Comparison of ENCODE assay signal across 23 cellular contexts in the genomic region with DNA sequence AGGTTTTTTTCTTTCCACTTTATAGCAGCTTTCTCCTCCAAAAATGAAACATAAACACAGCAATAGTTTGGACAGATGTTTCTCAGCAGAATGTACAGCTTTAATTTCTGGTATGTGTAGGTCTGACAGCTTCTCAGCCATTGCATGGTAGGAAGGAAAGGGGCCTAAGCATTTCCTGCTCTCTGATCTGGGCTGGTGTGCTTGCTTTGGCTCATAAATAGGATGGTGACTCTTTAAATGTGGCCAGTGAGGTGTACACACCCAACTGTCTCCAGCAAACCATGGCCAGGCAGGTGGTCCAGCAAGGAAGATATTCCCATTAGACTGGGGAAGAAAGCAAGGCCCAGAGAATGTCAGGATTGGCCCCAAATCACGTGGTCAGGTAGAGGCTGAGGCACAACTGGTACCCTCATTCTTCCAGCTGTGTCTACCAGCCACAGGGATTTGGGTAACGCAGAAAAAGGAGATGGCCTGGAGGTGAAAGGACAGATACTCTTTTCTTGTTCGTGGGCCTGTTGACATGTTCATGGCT. TPM values are rescaled to one million over a fixed set of nuclear protein-coding genes. Genes with fewer than 3 reads are reported as not detected.
DNase-seq lines count a peak whose midpoint lies in the region; ATAC-seq and TF ChIP-seq lines count a peak whose summit lies in the region.
"Had no signal": no experiment of that assay in that cellular context is flagged by ENCODE, and none has a peak within 500 bp of the region (broad histone marks: within the 10 kb centered on the region; RNA-seq: fewer than 3 reads in every experiment).

No MANE protein-coding gene starts in this region.

- H3K4me1 Mint-ChIP-seq in activated T-cell treated with anti-CD3 and anti-CD28 coated beads, Interleukin-2, amount 50 U/mL, for 4 hours (ENCODE audit: low read depth) = peaks cover 8% of the 10 kb centered on the region
- peaks cover 11% of the 10 kb centered on the region for H3K4me1 Mint-ChIP-seq in T-helper 1 cell treated with Interleukin-12 subunit alpha and Interleukin-12 subunit beta and Interleukin-4 antibody, amounts not matched to agents 30 μg/mL and 1 μg/mL, for 36 hours (ENCODE audit: low read depth)
- H3K4me1 Mint-ChIP-seq in type B pancreatic cell (ENCODE audit: unreplicated experiment) = peaks cover 4% of the 10 kb centered on the region
- H3K4me1 Mint-ChIP-seq: stimulated activated memory B cell treated with anti-CD40 and anti-IgM and Interleukin-4, amounts not matched to agents 10 μg/mL and 1 μg/mL and 100 μg/mL, for 72 hours had no signal

- no peaks in the 10 kb centered on the region for H3K9me3 Mint-ChIP-seq in activated T-cell treated with anti-CD3 and anti-CD28 coated beads, Interleukin-2, amount 50 U/mL, for 4 hours
- H3K9me3 Mint-ChIP-seq in T-helper 1 cell treated with Interleukin-12 subunit alpha and Interleukin-12 subunit beta and Interleukin-4 antibody, amounts not matched to agents 30 μg/mL and 1 μg/mL, for 36 hours = peaks cover 5% of the 10 kb centered on the region
- peaks cover 4% of the 10 kb centered on the region for H3K9me3 Mint-ChIP-seq in type B pancreatic cell
- H3K9me3 Mint-ChIP-seq: stimulated activated memory B cell treated with anti-CD40 and anti-IgM and Interleukin-4, amounts not matched to agents 10 μg/mL and 1 μg/mL and 100 μg/mL, for 72 hours had no signal

- H3K36me3 Mint-ChIP-seq in activated T-cell treated with anti-CD3 and anti-CD28 coated beads, Interleukin-2, amount 50 U/mL, for 4 hours (ENCODE audit: insufficient read depth) = no peaks in the 10 kb centered on the region
- H3K36me3 Mint-ChIP-seq in T-helper 1 cell treated with Interleukin-12 subunit alpha and Interleukin-12 subunit beta and Interleukin-4 antibody, amounts not matched to agents 30 μg/mL and 1 μg/mL, for 36 hours (ENCODE audit: low read depth) = no peaks in the 10 kb centered on the region
- no peaks in the 10 kb centered on the region for H3K36me3 Mint-ChIP-seq in type B pancreatic cell
- H3K36me3 Mint-ChIP-seq: stimulated activated memory B cell treated with anti-CD40 and anti-IgM and Interleukin-4, amounts not matched to agents 10 μg/mL and 1 μg/mL and 100 μg/mL, for 72 hours had no signal

- H3K27ac Mint-ChIP-seq in T-helper 1 cell treated with Interleukin-12 subunit alpha and Interleukin-12 subunit beta and Interleukin-4 antibody, amounts not matched to agents 30 μg/mL and 1 μg/mL, for 36 hours = peak overlapping the region; percentile 71
- no peak overlapping the region for H3K27ac Mint-ChIP-seq in type B pancreatic cell
- H3K27ac Mint-ChIP-seq: stimulated activated memory B cell treated with anti-CD40 and anti-IgM and Interleukin-4, amounts not matched to agents 10 μg/mL and 1 μg/mL and 100 μg/mL, for 72 hours had no signal

- H3K4me1 ChIP-seq in mucosa of descending colon (ENCODE audit: low read depth) = no peaks in the 10 kb centered on the region
- no peaks in the 10 kb centered on the region for H3K4me1 ChIP-seq in Peyer's patch
- H3K4me1 ChIP-seq: parathyroid adenoma, upper lobe of left lung had no signal

- H3K27me3 ChIP-seq in Peyer's patch = no peaks in the 10 kb centered on the region
- H3K27me3 ChIP-seq: upper lobe of left lung had no signal

- H3K27me3 Mint-ChIP-seq in activated T-cell treated with anti-CD3 and anti-CD28 coated beads, Interleukin-2, amount 50 U/mL, for 4 hours (ENCODE audit: low read depth) = no peaks in the 10 kb centered on the region
- peaks cover 3% of the 10 kb centered on the region for H3K27me3 Mint-ChIP-seq in T-helper 1 cell treated with Interleukin-12 subunit alpha and Interleukin-12 subunit beta and Interleukin-4 antibody, amounts not matched to agents 30 μg/mL and 1 μg/mL, for 36 hours (ENCODE audit: low read depth)
- H3K27me3 Mint-ChIP-seq in type B pancreatic cell = peaks cover 3% of the 10 kb centered on the region

- intact Hi-C loops in mucosa of descending colon (cut with DNase I, micrococcal nuclease) = no loop called here

- no peak for ATAC-seq in activated T-cell treated with anti-CD3 and anti-CD28 coated beads, Interleukin-2, amount 50 U/mL, for 4 hours
- no peak for ATAC-seq in mucosa of descending colon
- ATAC-seq: left cardiac atrium; Panc1; stimulated activated memory B cell treated with anti-CD40 and anti-IgM and Interleukin-4, amounts not matched to agents 10 μg/mL and 1 μg/mL and 100 μg/mL, for 72 hours had no signal

- H3K27ac ChIP-seq in Peyer's patch = no peak overlapping the region
- H3K27ac ChIP-seq: parathyroid adenoma, upper lobe of left lung, WERI-Rb-1 had no signal

- H3K4me3 ChIP-seq in mucosa of descending colon (no peak overlapping the region), Peyer's patch (no peak overlapping the region)
- H3K4me3 ChIP-seq: upper lobe of left lung had no signal

- TF ChIP-seq CTCF in type B pancreatic cell (conservative IDR thresholded peaks at IDR 0.05) (no peak), mucosa of descending colon (IDR thresholded peaks at IDR 0.05) (no peak), Peyer's patch (IDR thresholded peaks at IDR 0.05) (no peak)

- H3K4me3 Mint-ChIP-seq in activated T-cell treated with anti-CD3 and anti-CD28 coated beads, Interleukin-2, amount 50 U/mL, for 4 hours = no peak overlapping the region
- H3K4me3 Mint-ChIP-seq in T-helper 1 cell treated with Interleukin-12 subunit alpha and Interleukin-12 subunit beta and Interleukin-4 antibody, amounts not matched to agents 30 μg/mL and 1 μg/mL, for 36 hours = peak overlapping the region; percentile 1
- no peak overlapping the region for H3K4me3 Mint-ChIP-seq in type B pancreatic cell
- H3K4me3 Mint-ChIP-seq: stimulated activated memory B cell treated with anti-CD40 and anti-IgM and Interleukin-4, amounts not matched to agents 10 μg/mL and 1 μg/mL and 100 μg/mL, for 72 hours had no signal

- no peaks in the 10 kb centered on the region for H3K36me3 ChIP-seq in mucosa of descending colon (ENCODE audit: low read depth)
- H3K36me3 ChIP-seq in Peyer's patch = no peaks in the 10 kb centered on the region
- H3K36me3 ChIP-seq: upper lobe of left lung, WERI-Rb-1 had no signal

- no peaks in the 10 kb centered on the region for H3K9me3 ChIP-seq in mucosa of descending colon
- no peaks in the 10 kb centered on the region for H3K9me3 ChIP-seq in Peyer's patch
- H3K9me3 ChIP-seq: upper lobe of left lung had no signal

- peak; percentile 15 for DNase-seq in activated T-cell treated with anti-CD3 and anti-CD28 coated beads, Interleukin-2, amount 50 U/mL, for 48 hours
- no peak for DNase-seq in activated T-cell treated with anti-CD3 and anti-CD28 coated beads, Interleukin-2, amount 50 U/mL, for 4 hours
- DNase-seq in fibroblast of peridontal ligament (ENCODE audit: extremely low read depth) (peak; percentile 33), type B pancreatic cell (ENCODE audit: extremely low spot score, unreplicated experiment) (peak; percentile 25), mucosa of descending colon (no peak), SK-N-DZ (ENCODE audit: low spot score) (no peak), Peyer's patch (no peak)
- DNase-seq: ACHN, amniotic stem cell, Calu3, H7, hippocampal formation, left cardiac atrium, NCI-H2081 treated with DMSO at 0.1 percent for 48 hours, NCI-H774, small intestine, SW 1271, upper lobe of left lung, WERI-Rb-1 had no signal

- no peak for TF ChIP-seq POLR2A in Peyer's patch (IDR thresholded peaks at IDR 0.05)

RNA-seq across cellular contexts. Expression of a gene that starts 52.1 kb away (rescaled TPM):
- total RNA-seq in activated T-cell treated with anti-CD3 and anti-CD28 coated beads, Interleukin-2, amount 50 U/mL, for 4 hours = under 1 TPM in 2 of 3 donors, not detected in 1; 0.05 to 0.21 TPM
- total RNA-seq in type B pancreatic cell (ENCODE audit: low replicate concordance) = 0.26 and 0.92 TPM in 2 replicates
- total RNA-seq in mucosa of descending colon = 1 to 10 TPM; 1.8 to 2.4 (median 2.1) TPM
- polyA plus RNA-seq in SK-N-DZ (2014; cell fraction: cytosol; rRNA removed) = 0.48 and 0.77 TPM in 2 replicates
- polyA plus RNA-seq in SK-N-DZ (2014; cell fraction: nucleus; rRNA removed) = 0.21 and 0.76 TPM in 2 replicates
- total RNA-seq in Peyer's patch = 10 to 100 TPM in 1 of 4 donors, 1 to 10 TPM in 2, under 1 TPM in 1; 0.88 to 24.8 (median 2.6) TPM
- total RNA-seq: Calu3 had no signal

Comparison
In these comparisons a context has a peak if more than half of its experiments do, and no peak if none do; other contexts are left out.
1. DNase-seq: peak in activated T-cell treated with anti-CD3 and anti-CD28 coated beads, Interleukin-2, amount 50 U/mL, for 48 hours (2 of 2), fibroblast of peridontal ligament (single experiment) and type B pancreatic cell (single experiment); none in activated T-cell treated with anti-CD3 and anti-CD28 coated beads, Interleukin-2, amount 50 U/mL, for 4 hours (single experiment), mucosa of descending colon (0 of 3), SK-N-DZ (single experiment) and Peyer's patch (0 of 3).